11 cellular contexts compared by ENCODE assay signal in the genomic region with DNA sequence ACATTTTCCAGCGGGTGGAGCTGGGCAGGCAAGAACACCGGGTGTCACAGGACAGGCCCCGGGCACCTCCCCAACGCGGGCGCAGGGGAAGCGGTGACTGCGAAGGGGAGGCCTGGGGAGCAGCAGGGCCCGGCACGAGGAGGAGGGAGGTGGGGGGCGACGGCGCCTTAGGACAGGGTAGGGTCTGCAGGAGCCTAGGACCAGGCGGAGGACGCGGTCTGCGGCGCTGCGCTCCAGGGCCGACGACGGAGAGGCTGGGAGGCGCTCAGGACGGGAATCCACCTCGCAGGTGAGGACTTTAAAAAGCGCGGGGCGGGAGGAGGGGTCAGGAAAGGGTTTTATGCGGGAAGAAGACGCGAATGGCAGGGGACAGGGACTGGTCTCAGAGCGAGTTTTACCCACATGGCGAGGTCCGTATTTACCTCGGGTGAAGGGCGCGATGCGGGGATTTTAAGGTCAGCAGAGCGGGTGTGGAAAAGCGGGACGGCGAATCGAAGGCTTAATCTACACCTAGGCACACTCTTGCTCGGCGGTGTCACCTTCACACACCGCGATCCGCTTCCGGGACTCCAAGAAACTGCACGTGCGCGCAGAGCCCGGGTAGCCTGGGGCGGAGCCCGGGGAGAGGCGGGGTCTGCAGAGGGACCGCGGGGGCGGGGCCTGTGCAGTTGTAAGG. TPM values are rescaled to one million over a fixed set of nuclear protein-coding genes. Genes with fewer than 3 reads are reported as not detected.
A peak's percentile ranks its signal among the peaks of the same experiment; 100 is the strongest.
DNase-seq lines count a peak whose midpoint lies in the region; ATAC-seq, FAIRE-seq and TF ChIP-seq lines count a peak whose summit lies in the region.
"Had no signal": no experiment of that assay in that cellular context is flagged by ENCODE, and none has a peak within 500 bp of the region (broad histone marks: within the 10 kb centered on the region; RNA-seq: fewer than 3 reads in every experiment).

No MANE protein-coding gene starts in this region.

- H3K9me3 ChIP-seq in sigmoid colon (peaks cover 0 to 62% (median 5%) of the 10 kb centered on the region in 4 donors), OCI-LY7 (ENCODE audit: low read length) (no peaks in the 10 kb centered on the region)

- H3K4me1 ChIP-seq in sigmoid colon: peaks cover 0 to 9% (median 7%) of the 10 kb centered on the region in 4 donors
- no peaks in the 10 kb centered on the region for H3K4me1 ChIP-seq in OCI-LY7 (ENCODE audit: insufficient read depth, low read length, poor library complexity, severe bottlenecking)

- no peak for FAIRE-seq in H54 (lab: Jason Lieb, UNC)

- H3K36me3 ChIP-seq in sigmoid colon: no peaks in the 10 kb centered on the region
- H3K36me3 ChIP-seq in OCI-LY7 (ENCODE audit: insufficient read depth, low read length): no peaks in the 10 kb centered on the region

- peaks cover 12 to 29% (median 18%) of the 10 kb centered on the region in 3 donors for H3K27me3 ChIP-seq in sigmoid colon

- DNase-seq in NCI-H1092 treated with DMSO at 0.1 percent for 48 hours (lab: John Stamatoyannopoulos, UW) (peak; percentile 13), NCI-H1092 (lab: John Stamatoyannopoulos, UW) (no peak), left ventricle myocardium superior (peak; percentile 74), sigmoid colon (no peak), OCI-LY7 (ENCODE audit: low spot score) (no peak), H54 (ENCODE audit: insufficient read length, low spot score) (no peak)
- DNase-seq: immature natural killer cell had no signal

- H3K4me2 ChIP-seq in OCI-LY7 (ENCODE audit: low read length): no peak overlapping the region

- peak overlapping the region; percentile 81 for H3K27ac ChIP-seq in VCaP
- no peak overlapping the region for H3K27ac ChIP-seq in sigmoid colon
- no peak overlapping the region for H3K27ac ChIP-seq in OCI-LY7 (ENCODE audit: low read depth, low read length, poor library complexity, severe bottlenecking)

- ATAC-seq in left ventricle myocardium superior (peak; percentile 96), GM21619 (IDR thresholded peaks at IDR 0.05; ENCODE audit: unreplicated experiment) (no peak)

- H3K4me3 ChIP-seq in sigmoid colon: peak overlapping the region in 3 of 4 donors; percentile 11 to 32 (median 31)
- H3K4me3 ChIP-seq in OCI-LY7 (ENCODE audit: low read depth, low read length, poor library complexity, severe bottlenecking): no peak overlapping the region

- no peaks in the 10 kb centered on the region for H3K79me2 ChIP-seq in OCI-LY7 (ENCODE audit: insufficient read depth, low read depth, low read length)

- no peak for TF ChIP-seq POLR2A in sigmoid colon (IDR thresholded peaks at IDR 0.05)
- TF ChIP-seq POLR2A in H54 (IDR thresholded peaks at IDR 0.05; ENCODE audit: low read depth, low read length): no peak

- TF ChIP-seq EP300 in sigmoid colon (IDR thresholded peaks at IDR 0.05): no peak

- POLR2A ChIA-PET in OCI-LY7 (lab: Charles Lee): no interaction called here

- H3K9me2 ChIP-seq in OCI-LY7 (ENCODE audit: insufficient read depth, low read length): no peaks in the 10 kb centered on the region

- TF ChIP-seq CTCF in VCaP (conservative IDR thresholded peaks at IDR 0.05) (no peak), sigmoid colon (IDR thresholded peaks at IDR 0.05) (no peak), OCI-LY7 (conservative IDR thresholded peaks at IDR 0.05; ENCODE audit: low read length) (no peak)

- 10 to 35% methylated on average over 59 of the region's 59 CpGs for WGBS in sigmoid colon, 2 donors

- BruUV-seq in OCI-LY7 (replicated peaks; lab: Mats Ljungman, UMichigan): no TSS peak

- no peaks in the 10 kb centered on the region for H4K20me1 ChIP-seq in OCI-LY7 (ENCODE audit: insufficient read depth, low read length)

- H2AFZ ChIP-seq in OCI-LY7 (ENCODE audit: low read length): no peak overlapping the region

- CTCF ChIA-PET in OCI-LY7 (lab: Charles Lee; ENCODE audit: unreplicated experiment): no interaction called here

- intact Hi-C loops in left ventricle myocardium superior (cut with micrococcal nuclease) (no loop called here), sigmoid colon (cut with DNase I) (no loop called here), OCI-LY7 (cut with micrococcal nuclease; ENCODE audit: unreplicated experiment) (no loop called here)

RNA-seq across cellular contexts. Expression of a gene that starts 13.5 kb away (rescaled TPM):
- total RNA-seq in left ventricle myocardium superior (not detected), sigmoid colon (not detected), OCI-LY7 (2022) (not detected in 2 replicates)
- not detected for polyA plus RNA-seq in sigmoid colon
- total RNA-seq in OCI-LY7 (2014; rRNA removed; shearing (Covaris generic)): not detected in 2 replicates
- total RNA-seq: A172; activated T-helper 1 cell treated with anti-CD3 and anti-CD28 coated beads, Interleukin-12 subunit alpha, Interleukin-12 subunit beta, Interleukin-2, Interleukin-4 antibody, amounts not matched to agents 30 ng/mL and 10 ng/mL and 1 ng/mL, durations not matched to agents 14 hours and 24 hours and 36 hours had no signal
- polyA plus RNA-seq: immature natural killer cell had no signal

RNA-seq across cellular contexts. Expression of a gene that starts 44.3 kb away (rescaled TPM):
- total RNA-seq in left ventricle myocardium superior: not detected
- total RNA-seq in sigmoid colon: under 1 TPM in 1 of 4 donors, not detected in 3; 0.27 TPM
- polyA plus RNA-seq in sigmoid colon: not detected
- total RNA-seq in OCI-LY7 (2014; rRNA removed; shearing (Covaris generic)): not detected in 2 replicates
- not detected in 2 replicates for total RNA-seq in OCI-LY7 (2022)
- total RNA-seq: A172; activated T-helper 1 cell treated with anti-CD3 and anti-CD28 coated beads, Interleukin-12 subunit alpha, Interleukin-12 subunit beta, Interleukin-2, Interleukin-4 antibody, amounts not matched to agents 30 ng/mL and 10 ng/mL and 1 ng/mL, durations not matched to agents 14 hours and 24 hours and 36 hours had no signal
- polyA plus RNA-seq: immature natural killer cell had no signal

RNA-seq across cellular contexts. Expression of a gene that starts 45.2 kb away (rescaled TPM):
- total RNA-seq in left ventricle myocardium superior (19.2 TPM), sigmoid colon (10 to 100 TPM; 20.9 to 70.3 (median 31.8) TPM), OCI-LY7 (2022) (35.5 and 40.4 TPM in 2 replicates)
- 10 to 100 TPM in 1 of 3 donors, 1 to 10 TPM in 2; 3.7 to 18.7 (median 4.2) TPM for polyA plus RNA-seq in sigmoid colon
- total RNA-seq in OCI-LY7 (2014; rRNA removed; shearing (Covaris generic)): 18.8 and 19.7 TPM in 2 replicates

Comparison
In these comparisons a context has a peak if more than half of its experiments do, and no peak if none do; other contexts are left out.
1. DNase-seq: peak in NCI-H1092 treated with DMSO at 0.1 percent for 48 hours (single experiment) and left ventricle myocardium superior (single experiment); none in NCI-H1092 (single experiment), sigmoid colon (single experiment), OCI-LY7 (single experiment) and H54 (single experiment).